ENCODE assay signal across 12 cellular contexts in genomic region chr22:30398685-30399680, GRCh38. TPM values are rescaled to one million over a fixed set of nuclear protein-coding genes. Genes with fewer than 3 reads are reported as not detected.
DNase-seq lines count a peak whose midpoint lies in the region; ATAC-seq and TF ChIP-seq lines count a peak whose summit lies in the region.
"Had no signal": no experiment of that assay in that cellular context is flagged by ENCODE, and none has a peak within 500 bp of the region (broad histone marks: within the 10 kb centered on the region; RNA-seq: fewer than 3 reads in every experiment).

No MANE protein-coding gene starts in this region.

- TF ChIP-seq POLR2A in prostate gland (IDR thresholded peaks at IDR 0.05): no peak

- H3K9me3 ChIP-seq in T-helper 17 cell (ENCODE audit: control insufficient read depth, low read length, poor library complexity, severe bottlenecking): no peaks in the 10 kb centered on the region
- no peaks in the 10 kb centered on the region for H3K9me3 ChIP-seq in prostate gland
- H3K9me3 ChIP-seq in heart right ventricle: no peaks in the 10 kb centered on the region

- no peaks in the 10 kb centered on the region for H3K27me3 Mint-ChIP-seq in T-helper 17 cell
- H3K27me3 Mint-ChIP-seq in effector memory CD8-positive, alpha-beta T cell: peaks cover 29 to 49% of the 10 kb centered on the region in 2 donors

- no peaks in the 10 kb centered on the region for H3K9me3 Mint-ChIP-seq in effector memory CD8-positive, alpha-beta T cell

- intact Hi-C loops in prostate gland (cut with DNase I): no loop called here
- intact Hi-C loops in heart right ventricle (cut with DNase I): loop anchor here in 4 of 10 donors (10.0 kb wide), 3 partner anchors 86 to 356 kb away; no protein-coding TSS in a partner anchor

- WGBS in prostate gland: 49% methylated on average over 25 of the region's 25 CpGs
- 59 to 60% methylated on average over 25 of the region's 25 CpGs for WGBS in heart right ventricle, 2 donors

- no peak for TF ChIP-seq CTCF in prostate gland (IDR thresholded peaks at IDR 0.05)
- TF ChIP-seq CTCF in heart right ventricle (IDR thresholded peaks at IDR 0.05): no peak

- in situ Hi-C loops in G401 (cut with HindIII; ENCODE audit: low sequenced_read_pairs): no loop called here

- H3K36me3 ChIP-seq in prostate gland: no peaks in the 10 kb centered on the region
- no peaks in the 10 kb centered on the region for H3K36me3 ChIP-seq in heart right ventricle

- ATAC-seq in T-helper 17 cell (no peak), heart right ventricle (no peak), GM18511 (IDR thresholded peaks at IDR 0.05; ENCODE audit: unreplicated experiment) (no peak)
- ATAC-seq in effector memory CD8-positive, alpha-beta T cell (replicated peaks): peak; percentile 22

- peak overlapping the region; percentile 63 for H3K4me3 Mint-ChIP-seq in T-helper 17 cell
- peak overlapping the region; percentile 82 to 84 for H3K4me3 Mint-ChIP-seq in effector memory CD8-positive, alpha-beta T cell

- peak overlapping the region in 1 of 2 donors; percentile 87 for H3K4me3 ChIP-seq in prostate gland
- no peak overlapping the region for H3K4me3 ChIP-seq in heart right ventricle

- H3K36me3 Mint-ChIP-seq in T-helper 17 cell (ENCODE audit: low read depth): no peaks in the 10 kb centered on the region
- H3K36me3 Mint-ChIP-seq in effector memory CD8-positive, alpha-beta T cell (ENCODE audit: insufficient read depth): peaks cover 10% of the 10 kb centered on the region

- peak overlapping the region; percentile 77 for H3K27ac Mint-ChIP-seq in T-helper 17 cell
- H3K27ac Mint-ChIP-seq in effector memory CD8-positive, alpha-beta T cell: peak overlapping the region; percentile 80 to 87

- peaks cover 30% of the 10 kb centered on the region for H3K4me1 Mint-ChIP-seq in T-helper 17 cell
- H3K4me1 Mint-ChIP-seq in effector memory CD8-positive, alpha-beta T cell (ENCODE audit: low read depth in 2 of 2): peaks cover 23 to 26% of the 10 kb centered on the region in 2 donors

- H3K27me3 ChIP-seq in prostate gland (replicated peaks; ENCODE audit: insufficient read depth) (no peaks in the 10 kb centered on the region), heart right ventricle (peaks cover 0 to 42% (median 36%) of the 10 kb centered on the region in 7 donors)

- DNase-seq in G401 (ENCODE audit: low spot score): peak; percentile 12
- no peak for DNase-seq in T-helper 17 cell
- no peak for DNase-seq in effector memory CD8-positive, alpha-beta T cell
- DNase-seq in prostate gland (ENCODE audit: low spot score): peak; percentile 27
- no peak for DNase-seq in heart right ventricle
- no peak for DNase-seq in DMS114 treated with DMSO at 0.1 percent for 48 hours (lab: John Stamatoyannopoulos, UW; ENCODE audit: unreplicated experiment)
- DNase-seq in activated effector memory CD4-positive, alpha-beta T cell treated with Interleukin-2 at 50 U/mL for 16 hours: no peak
- DNase-seq: cortex of kidney; islet precursor cell; NCI-H748 treated with DMSO at 0.1 percent for 48 hours; stimulated activated CD4-positive, alpha-beta T cell treated with anti-CD3 and anti-CD28 coated beads, Interleukin-15, amount 100 ng/mL, for 24 hours had no signal

- H3K27ac ChIP-seq in prostate gland: peak overlapping the region; percentile 91 to 95
- H3K27ac ChIP-seq in heart right ventricle: no peak overlapping the region

- H3K4me1 ChIP-seq in prostate gland (replicated peaks) (peaks cover 6% of the 10 kb centered on the region), heart right ventricle (peaks cover 0 to 26% (median 15%) of the 10 kb centered on the region in 9 donors)

RNA-seq across cellular contexts. Expression of gene SEC14L2, which starts 2.2 kb away (rescaled TPM):
- 13.1 and 15.8 TPM in 2 replicates for total RNA-seq in G401 (2014; rRNA removed; shearing (Covaris generic))
- 10 to 100 TPM; 37.2 to 62.6 TPM for total RNA-seq in T-helper 17 cell
- 10 to 100 TPM; 16.8 to 31.1 TPM for total RNA-seq in prostate gland
- 1 to 10 TPM in 2 of 10 donors, under 1 TPM in 8; 0.21 to 3.7 (median 0.78) TPM for total RNA-seq in heart right ventricle
- polyA plus RNA-seq in heart right ventricle: 1 to 10 TPM in 1 of 2 donors, under 1 TPM in 1; 0.80 to 7.6 TPM

RNA-seq across cellular contexts. Expression of gene RNF215, which starts 11.8 kb away (rescaled TPM):
- total RNA-seq in G401 (2014; rRNA removed; shearing (Covaris generic)): 20.5 and 23.2 TPM in 2 replicates
- total RNA-seq in T-helper 17 cell (10 to 100 TPM in 1 of 2 donors, 1 to 10 TPM in 1; 4.9 to 12.3 TPM), prostate gland (10 to 100 TPM; 18.1 to 20.0 TPM), heart right ventricle (10 to 100 TPM in 1 of 10 donors, 1 to 10 TPM in 9; 3.4 to 10.5 (median 6.0) TPM)
- 1 to 10 TPM; 4.9 to 7.2 TPM for polyA plus RNA-seq in heart right ventricle

RNA-seq across cellular contexts. Expression of gene MTFP1, which starts 26.6 kb away (rescaled TPM):
- total RNA-seq in G401 (2014; rRNA removed; shearing (Covaris generic)): 79.7 and 96.7 TPM in 2 replicates
- 10 to 100 TPM; 54.3 to 69.4 TPM for total RNA-seq in T-helper 17 cell
- 10 to 100 TPM; 14.1 to 28.1 TPM for total RNA-seq in prostate gland
- total RNA-seq in heart right ventricle: 10 to 100 TPM in 7 of 10 donors, 1 to 10 TPM in 3; 5.9 to 31.0 (median 13.2) TPM
- 100 to 1,000 TPM in 1 of 2 donors, 10 to 100 TPM in 1; 50.8 to 132 TPM for polyA plus RNA-seq in heart right ventricle

RNA-seq across cellular contexts. Expression of gene CCDC157, which starts 42.2 kb away (rescaled TPM):
- total RNA-seq in G401 (2014; rRNA removed; shearing (Covaris generic)): 1.8 and 2.9 TPM in 2 replicates
- total RNA-seq in T-helper 17 cell (1 to 10 TPM; 6.7 to 9.4 TPM), prostate gland (10 to 100 TPM in 1 of 2 donors, 1 to 10 TPM in 1; 3.5 to 28.6 TPM), heart right ventricle (1 to 10 TPM in 3 of 10 donors, under 1 TPM in 7; 0.11 to 1.2 (median 0.85) TPM)
- polyA plus RNA-seq in heart right ventricle: 1 to 10 TPM in 1 of 2 donors, under 1 TPM in 1; 0.88 to 1.2 TPM

RNA-seq across cellular contexts. Expression of gene SF3A1, which starts 42.3 kb away (rescaled TPM):
- 16.5 and 25.5 TPM in 2 replicates for total RNA-seq in G401 (2014; rRNA removed; shearing (Covaris generic))
- total RNA-seq in T-helper 17 cell: 100 to 1,000 TPM; 317 to 372 TPM
- 100 to 1,000 TPM; 108 to 134 TPM for total RNA-seq in prostate gland
- 100 to 1,000 TPM in 6 of 10 donors, 10 to 100 TPM in 4; 84.4 to 132 (median 111) TPM for total RNA-seq in heart right ventricle
- polyA plus RNA-seq in heart right ventricle: 10 to 100 TPM; 13.2 to 16.0 TPM

Comparison
In these comparisons a context has a peak if more than half of its experiments do, and no peak if none do; other contexts are left out.
1. DNase-seq: peak in G401 (single experiment) and prostate gland (single experiment); none in T-helper 17 cell (0 of 3), effector memory CD8-positive, alpha-beta T cell (0 of 3), heart right ventricle (0 of 2), DMS114 treated with DMSO at 0.1 percent for 48 hours (single experiment) and activated effector memory CD4-positive, alpha-beta T cell treated with Interleukin-2 at 50 U/mL for 16 hours (single experiment).
2. H3K27ac ChIP-seq: peak in prostate gland (2 of 2); none in heart right ventricle (0 of 10).